Comparison of ENCODE assay signal across 1 cellular context in the genomic region with DNA sequence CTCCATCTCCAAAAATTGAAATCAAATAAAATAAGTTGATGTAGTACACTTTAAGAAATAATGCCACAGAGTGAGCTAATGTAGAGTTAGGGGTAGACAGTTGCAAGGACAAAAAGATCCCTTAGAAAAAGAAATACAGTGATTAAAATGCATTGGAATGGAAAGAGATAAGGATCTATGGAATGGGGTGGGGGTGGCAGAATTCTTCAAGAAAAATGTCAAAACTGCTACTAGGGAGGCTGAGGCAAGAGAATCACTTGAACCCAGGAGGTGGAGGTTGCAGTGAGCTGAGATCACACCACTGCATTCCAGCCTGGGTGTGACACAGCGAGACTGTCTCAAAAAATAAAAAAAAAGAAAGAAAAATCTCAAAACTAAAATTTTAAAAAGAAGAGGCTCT.
TF ChIP-seq lines count a peak whose summit lies in the region.

No MANE protein-coding gene starts in this region.

TF ChIP-seq in IMR-90, 13 proteins besides CTCF, POLR2A, EP300 and RAD21:
- TF ChIP-seq MAZ (IDR thresholded peaks at IDR 0.05; ENCODE audit: borderline replicate concordance, low read depth, low read length) (no peak), MXI1 (IDR thresholded peaks at IDR 0.05; ENCODE audit: borderline replicate concordance, low read depth, low read length) (no peak), RFX5 (IDR thresholded peaks at IDR 0.05; ENCODE audit: low read depth, low read length) (no peak)
